Comparison of ENCODE assay signal across 11 cellular contexts in the genomic region with DNA sequence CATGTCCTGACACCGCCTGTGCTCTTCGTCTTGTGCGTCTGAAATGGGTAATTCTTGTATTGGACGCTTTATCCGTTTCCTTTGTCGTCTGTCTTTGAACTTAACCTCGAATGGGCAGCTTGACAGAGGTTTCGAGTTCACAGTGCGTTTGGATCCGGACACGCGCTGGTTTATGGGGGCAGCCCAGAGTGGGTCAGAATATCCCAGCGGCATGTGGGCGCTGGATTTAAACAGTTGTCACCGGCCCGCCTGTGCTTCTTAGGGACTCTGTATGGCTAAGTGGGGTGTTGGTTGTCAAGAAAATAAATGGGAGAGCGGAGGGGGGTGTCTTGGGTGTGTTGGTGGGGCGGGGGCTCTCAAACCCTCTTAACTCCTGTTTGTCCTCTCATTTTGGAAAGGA.
DNase-seq lines count a peak whose midpoint lies in the region; ATAC-seq and TF ChIP-seq lines count a peak whose summit lies in the region.
"Had no signal": no experiment of that assay in that cellular context is flagged by ENCODE, and none has a peak within 500 bp of the region (broad histone marks: within the 10 kb centered on the region; RNA-seq: fewer than 3 reads in every experiment).

No MANE protein-coding gene starts in this region.

- H3K27ac Mint-ChIP-seq in activated CD4-positive, alpha-beta T cell treated with anti-CD3 and anti-CD28 coated beads, Interleukin-2, amount 10 ng/mL, durations not matched to agents 7 days and 5 days = peak overlapping the region; percentile 92

- POLR2A ChIA-PET in activated CD4-positive, alpha-beta T cell treated with anti-CD3 and anti-CD28 coated beads, Interleukin-2, amount 10 ng/mL, durations not matched to agents 7 days and 5 days (lab: Charles Lee) = no interaction called here

- H3K9me3 ChIP-seq in SJCRH30 (replicated peaks) (no peaks in the 10 kb centered on the region), skeletal muscle tissue (ENCODE audit: control insufficient read depth in 3 of 3, low read length in 3 of 3) (no peaks in the 10 kb centered on the region)

- peak overlapping the region; percentile 97 for H3K4me3 Mint-ChIP-seq in activated CD4-positive, alpha-beta T cell treated with anti-CD3 and anti-CD28 coated beads, Interleukin-2, amount 10 ng/mL, durations not matched to agents 7 days and 5 days

- H3K9ac ChIP-seq in skeletal muscle tissue (ENCODE audit: low read depth in 1 of 3, low read length in 3 of 3) = peak overlapping the region in 1 of 3 donors; percentile 69

- H3K36me3 Mint-ChIP-seq in activated CD4-positive, alpha-beta T cell treated with anti-CD3 and anti-CD28 coated beads, Interleukin-2, amount 10 ng/mL, durations not matched to agents 7 days and 5 days (ENCODE audit: low read depth) = peaks cover 32% of the 10 kb centered on the region

- peaks cover 39% of the 10 kb centered on the region for H3K4me1 Mint-ChIP-seq in activated CD4-positive, alpha-beta T cell treated with anti-CD3 and anti-CD28 coated beads, Interleukin-2, amount 10 ng/mL, durations not matched to agents 7 days and 5 days

- H3K27me3 ChIP-seq in SJCRH30 (no peaks in the 10 kb centered on the region), skeletal muscle tissue (ENCODE audit: control insufficient read depth in 3 of 3, insufficient read depth in 3 of 3, low read length in 3 of 3) (no peaks in the 10 kb centered on the region)

- no peaks in the 10 kb centered on the region for H3K36me3 ChIP-seq in SJCRH30
- no peaks in the 10 kb centered on the region for H3K36me3 ChIP-seq in skeletal muscle tissue (ENCODE audit: control insufficient read depth in 3 of 3, insufficient read depth in 3 of 3, low read length in 3 of 3)

- CTCF ChIA-PET in activated CD4-positive, alpha-beta T cell treated with anti-CD3 and anti-CD28 coated beads, Interleukin-2, amount 10 ng/mL, durations not matched to agents 7 days and 5 days (lab: Charles Lee) = no interaction called here

- no peaks in the 10 kb centered on the region for H3K27me3 Mint-ChIP-seq in activated CD4-positive, alpha-beta T cell treated with anti-CD3 and anti-CD28 coated beads, Interleukin-2, amount 10 ng/mL, durations not matched to agents 7 days and 5 days

- no peak overlapping the region for H3K27ac ChIP-seq in SJCRH30
- H3K27ac ChIP-seq in skeletal muscle tissue (ENCODE audit: low read depth, low read length) = no peak overlapping the region

- DNase-seq in activated CD4-positive, alpha-beta T cell treated with anti-CD3 and anti-CD28 coated beads, Interleukin-2, amount 10 ng/mL, durations not matched to agents 7 days and 5 days = no peak
- DNase-seq in activated CD4-positive, alpha-beta T cell treated with anti-CD3 and anti-CD28 coated beads for 1 hour = no peak
- DNase-seq in SJCRH30 (no peak), epithelial cell of esophagus (ENCODE audit: low read depth) (no peak), glomerular visceral epithelial cell (ENCODE audit: extremely low spot score) (no peak), NCI-H2029 treated with DMSO at 0.1 percent for 48 hours (lab: John Stamatoyannopoulos, UW) (no peak)
- DNase-seq: cortex of kidney, islet precursor cell had no signal

- ATAC-seq in GM18861 (IDR thresholded peaks at IDR 0.05; ENCODE audit: unreplicated experiment) = no peak
- ATAC-seq: K562 had no signal

- TF ChIP-seq CTCF in epithelial cell of esophagus (IDR thresholded peaks at IDR 0.05; ENCODE audit: insufficient read depth, low read depth, low read length, missing control alignments) = no peak

- H3K4me3 ChIP-seq in SJCRH30 (peak overlapping the region; percentile 63), epithelial cell of esophagus (ENCODE audit: low read length) (peak overlapping the region; percentile 62), skeletal muscle tissue (ENCODE audit: low read length in 3 of 3) (peak overlapping the region in 2 of 3 donors; percentile 45 to 71)
- H3K4me3 ChIP-seq: K562 had no signal

- H3K9me3 Mint-ChIP-seq in activated CD4-positive, alpha-beta T cell treated with anti-CD3 and anti-CD28 coated beads, Interleukin-2, amount 10 ng/mL, durations not matched to agents 7 days and 5 days = no peaks in the 10 kb centered on the region

- no peaks in the 10 kb centered on the region for H3K4me1 ChIP-seq in SJCRH30
- no peaks in the 10 kb centered on the region for H3K4me1 ChIP-seq in skeletal muscle tissue (ENCODE audit: control insufficient read depth in 3 of 3, insufficient read depth in 3 of 3, low read length in 3 of 3)
